Comparison of ENCODE assay signal across 27 cellular contexts in genomic region chr2:2581331-2582159, GRCh38.
DNase-seq lines count a peak whose midpoint lies in the region; ATAC-seq and TF ChIP-seq lines count a peak whose summit lies in the region.
"Had no signal": no experiment of that assay in that cellular context is flagged by ENCODE, and none has a peak within 500 bp of the region (broad histone marks: within the 10 kb centered on the region; RNA-seq: fewer than 3 reads in every experiment).

No MANE protein-coding gene starts in this region.

- no peak overlapping the region for H3K4me3 Mint-ChIP-seq in endodermal cell
- H3K4me3 Mint-ChIP-seq: activated CD4-positive, alpha-beta T cell treated with anti-CD3 and anti-CD28 coated beads, Interleukin-2, amount 10 ng/mL, durations not matched to agents 24 days and 14 days; activated CD8-positive, alpha-beta memory T cell treated with anti-CD3 and anti-CD28 coated beads, Interleukin-2, amount 10 ng/mL, durations not matched to agents 7 days and 5 days; activated naive CD4-positive, alpha-beta T cell treated with anti-CD3 and anti-CD28 coated beads for 36 hours; activated T-helper 1 cell treated with anti-CD3 and anti-CD28 coated beads, Interleukin-12 subunit alpha, Interleukin-12 subunit beta, Interleukin-2, Interleukin-4 antibody, amounts not matched to agents 30 ng/mL and 10 ng/mL and 1 ng/mL, durations not matched to agents 14 hours and 24 hours and 36 hours; naive thymus-derived CD4-positive, alpha-beta T cell had no signal

- intact Hi-C loops in Right ventricle myocardium inferior (cut with DNase I): no loop called here
- intact Hi-C loops in vagina (cut with DNase I): no loop called here

- WGBS in endodermal cell (ENCODE audit: insufficient coverage in 1 of 2, insufficient read length in 1 of 2), 2 experiments: 90% methylated on average over 17 to 28 of the region's 28 CpGs

- no peaks in the 10 kb centered on the region for H3K4me1 Mint-ChIP-seq in endodermal cell
- H3K4me1 Mint-ChIP-seq: activated CD4-positive, alpha-beta T cell treated with anti-CD3 and anti-CD28 coated beads, Interleukin-2, amount 10 ng/mL, durations not matched to agents 24 days and 14 days; activated CD8-positive, alpha-beta memory T cell treated with anti-CD3 and anti-CD28 coated beads, Interleukin-2, amount 10 ng/mL, durations not matched to agents 7 days and 5 days; naive thymus-derived CD4-positive, alpha-beta T cell had no signal

- H3K36me3 ChIP-seq in right atrium auricular region (no peaks in the 10 kb centered on the region), endodermal cell (ENCODE audit: control insufficient read depth, insufficient read depth, low read length) (no peaks in the 10 kb centered on the region), vagina (no peaks in the 10 kb centered on the region)
- H3K36me3 ChIP-seq: adrenal gland, BLaER1, brain microvascular endothelial cell, tibial nerve, WERI-Rb-1 had no signal

- no peaks in the 10 kb centered on the region for H3K9me3 Mint-ChIP-seq in endodermal cell
- H3K9me3 Mint-ChIP-seq: activated naive CD4-positive, alpha-beta T cell treated with anti-CD3 and anti-CD28 coated beads for 36 hours; activated T-helper 1 cell treated with anti-CD3 and anti-CD28 coated beads, Interleukin-12 subunit alpha, Interleukin-12 subunit beta, Interleukin-2, Interleukin-4 antibody, amounts not matched to agents 30 ng/mL and 10 ng/mL and 1 ng/mL, durations not matched to agents 14 hours and 24 hours and 36 hours had no signal

- no peak overlapping the region for H3K27ac Mint-ChIP-seq in endodermal cell
- H3K27ac Mint-ChIP-seq: activated CD4-positive, alpha-beta T cell treated with anti-CD3 and anti-CD28 coated beads, Interleukin-2, amount 10 ng/mL, durations not matched to agents 24 days and 14 days; activated CD8-positive, alpha-beta memory T cell treated with anti-CD3 and anti-CD28 coated beads, Interleukin-2, amount 10 ng/mL, durations not matched to agents 7 days and 5 days; activated naive CD4-positive, alpha-beta T cell treated with anti-CD3 and anti-CD28 coated beads for 36 hours; activated T-helper 1 cell treated with anti-CD3 and anti-CD28 coated beads, Interleukin-12 subunit alpha, Interleukin-12 subunit beta, Interleukin-2, Interleukin-4 antibody, amounts not matched to agents 30 ng/mL and 10 ng/mL and 1 ng/mL, durations not matched to agents 14 hours and 24 hours and 36 hours; naive thymus-derived CD4-positive, alpha-beta T cell had no signal

- H3K4me1 ChIP-seq in right atrium auricular region: no peaks in the 10 kb centered on the region
- H3K4me1 ChIP-seq in endodermal cell (ENCODE audit: control insufficient read depth, insufficient read depth, low read length): no peaks in the 10 kb centered on the region
- no peaks in the 10 kb centered on the region for H3K4me1 ChIP-seq in vagina
- H3K4me1 ChIP-seq: adrenal gland, BLaER1, tibial nerve had no signal

- H3K36me3 Mint-ChIP-seq in endodermal cell (ENCODE audit: low read depth): no peaks in the 10 kb centered on the region
- H3K36me3 Mint-ChIP-seq: activated CD8-positive, alpha-beta memory T cell treated with anti-CD3 and anti-CD28 coated beads, Interleukin-2, amount 10 ng/mL, durations not matched to agents 7 days and 5 days; naive thymus-derived CD4-positive, alpha-beta T cell had no signal

- H3K27me3 Mint-ChIP-seq in endodermal cell (ENCODE audit: insufficient read depth): no peaks in the 10 kb centered on the region
- H3K27me3 Mint-ChIP-seq: activated CD4-positive, alpha-beta T cell treated with anti-CD3 and anti-CD28 coated beads, Interleukin-2, amount 10 ng/mL, durations not matched to agents 24 days and 14 days; activated CD8-positive, alpha-beta memory T cell treated with anti-CD3 and anti-CD28 coated beads, Interleukin-2, amount 10 ng/mL, durations not matched to agents 7 days and 5 days had no signal

- no peak for ATAC-seq in Right ventricle myocardium inferior
- ATAC-seq in HG02885 (IDR thresholded peaks at IDR 0.05; ENCODE audit: poor library complexity, unreplicated experiment): no peak
- ATAC-seq: activated CD8-positive, alpha-beta memory T cell treated with anti-CD3 and anti-CD28 coated beads, Interleukin-2, amount 10 ng/mL, durations not matched to agents 7 days and 5 days; naive thymus-derived CD4-positive, alpha-beta T cell; psoas muscle had no signal

- H3K9ac ChIP-seq in endodermal cell (ENCODE audit: extremely low read depth, low read length, poor library complexity, severe bottlenecking): no peak overlapping the region
- H3K9ac ChIP-seq: BLaER1, KMS-11 had no signal

- DNase-seq in right atrium auricular region (ENCODE audit: low spot score) (peak; percentile 49), Right ventricle myocardium inferior (ENCODE audit: missing footprints) (no peak), NCI-H748 treated with DMSO at 0.1 percent for 48 hours (lab: John Stamatoyannopoulos, UW) (peak; percentile 17), endodermal cell (peak; percentile 34), vagina (ENCODE audit: extremely low spot score in 2 of 2) (peak; percentile 74 to 79), NCI-H2171 (lab: John Stamatoyannopoulos, UW) (no peak), NCI-H2171 treated with DMSO at 0.1 percent for 48 hours (lab: John Stamatoyannopoulos, UW) (no peak)
- DNase-seq: activated CD4-positive, alpha-beta T cell treated with anti-CD3 and anti-CD28 coated beads, Interleukin-2, amount 10 ng/mL, durations not matched to agents 24 days and 14 days; activated CD8-positive, alpha-beta memory T cell treated with anti-CD3 and anti-CD28 coated beads, Interleukin-2, amount 10 ng/mL, durations not matched to agents 7 days and 5 days; activated naive CD4-positive, alpha-beta T cell treated with anti-CD3 and anti-CD28 coated beads for 36 hours; brain microvascular endothelial cell; GF-D8; HCEC 1CT; midbrain; naive thymus-derived CD4-positive, alpha-beta T cell; NCI-H1417 treated with DMSO at 0.1 percent for 48 hours; NCI-H774; SW 1271; T-helper 9 cell; WERI-Rb-1 had no signal

- TF ChIP-seq CTCF in right atrium auricular region (IDR thresholded peaks at IDR 0.05) (no peak), endodermal cell (conservative IDR thresholded peaks at IDR 0.05) (no peak), vagina (IDR thresholded peaks at IDR 0.05) (no peak)

- H3K27ac ChIP-seq in right atrium auricular region: no peak overlapping the region
- H3K27ac ChIP-seq in endodermal cell (ENCODE audit: low read depth, low read length): no peak overlapping the region
- no peak overlapping the region for H3K27ac ChIP-seq in vagina
- H3K27ac ChIP-seq: adrenal gland, BLaER1, brain microvascular endothelial cell, KMS-11, psoas muscle, tibial nerve, WERI-Rb-1 had no signal

- H3K4me3 ChIP-seq in right atrium auricular region (no peak overlapping the region), endodermal cell (ENCODE audit: low read length) (no peak overlapping the region), vagina (no peak overlapping the region)
- H3K4me3 ChIP-seq: adrenal gland, BLaER1, psoas muscle, tibial nerve had no signal

- TF ChIP-seq POLR2A in vagina (IDR thresholded peaks at IDR 0.05): no peak

- H3K27me3 ChIP-seq in right atrium auricular region (no peaks in the 10 kb centered on the region), endodermal cell (ENCODE audit: control insufficient read depth, insufficient read depth, low read length, poor library complexity, severe bottlenecking) (no peaks in the 10 kb centered on the region), vagina (no peaks in the 10 kb centered on the region)
- H3K27me3 ChIP-seq: adrenal gland, BLaER1, brain microvascular endothelial cell, tibial nerve had no signal

- H3K9me3 ChIP-seq in right atrium auricular region (no peaks in the 10 kb centered on the region), endodermal cell (ENCODE audit: control insufficient read depth, low read length) (no peaks in the 10 kb centered on the region), vagina (no peaks in the 10 kb centered on the region)
- H3K9me3 ChIP-seq: adrenal gland, BLaER1, psoas muscle, tibial nerve had no signal

Comparison
In these comparisons a context has a peak if more than half of its experiments do, and no peak if none do; other contexts are left out.
1. DNase-seq: peak in right atrium auricular region (single experiment), NCI-H748 treated with DMSO at 0.1 percent for 48 hours (single experiment), endodermal cell (single experiment) and vagina (2 of 2); none in Right ventricle myocardium inferior (single experiment), NCI-H2171 (single experiment) and NCI-H2171 treated with DMSO at 0.1 percent for 48 hours (single experiment).